ENCODE assay signal across 8 cellular contexts in genomic region chr14:105480807-105481801, GRCh38. TPM values are rescaled to one million over a fixed set of nuclear protein-coding genes. Genes with fewer than 3 reads are reported as not detected.
DNase-seq lines count a peak whose midpoint lies in the region; ATAC-seq and TF ChIP-seq lines count a peak whose summit lies in the region.

No MANE protein-coding gene starts in this region.

- ATAC-seq in SK-N-SH treated with all-trans-retinoic acid at 6 μM for 48 hours: peak; percentile 60
- peak; percentile 65 to 74 for ATAC-seq in activated naive CD4-positive, alpha-beta T cell treated with anti-CD3 and anti-CD28 coated beads, Interleukin-2, amount 50 U/mL, for 72 hours

- peaks cover 0 to 5% of the 10 kb centered on the region in 2 donors for H3K36me3 Mint-ChIP-seq in activated naive CD4-positive, alpha-beta T cell treated with anti-CD3 and anti-CD28 coated beads, Interleukin-2, amount 50 U/mL, for 72 hours

- H3K27ac ChIP-seq in ovary: peak overlapping the region in 1 of 2 donors; percentile 54
- H3K27ac ChIP-seq in thyroid gland: peak overlapping the region; percentile 90 to 97 (median 95)

- no peak for TF ChIP-seq POLR2A in NB4 (IDR thresholded peaks at IDR 0.05; ENCODE audit: extremely low read depth, insufficient read length)
- peak; percentile 55 for TF ChIP-seq POLR2A in ovary (IDR thresholded peaks at IDR 0.05)
- TF ChIP-seq POLR2A in thyroid gland (IDR thresholded peaks at IDR 0.05): peak in 1 of 2 donors; percentile 40

- H3K27me3 ChIP-seq in HAP-1 (ENCODE audit: low read depth): peaks cover 37% of the 10 kb centered on the region
- H3K27me3 ChIP-seq in ovary: no peaks in the 10 kb centered on the region
- H3K27me3 ChIP-seq in thyroid gland: no peaks in the 10 kb centered on the region

- peaks cover 16% of the 10 kb centered on the region for H3K4me1 ChIP-seq in HAP-1
- peaks cover 19% of the 10 kb centered on the region for H3K4me1 ChIP-seq in ovary (ENCODE audit: insufficient read depth)
- peaks cover 53 to 74% of the 10 kb centered on the region in 2 donors for H3K4me1 ChIP-seq in thyroid gland

- intact Hi-C loops in ovary (cut with DNase I): no loop called here
- intact Hi-C loops in thyroid gland (cut with DNase I): no loop called here

- H3K36me3 ChIP-seq in HAP-1 (replicated peaks) (no peaks in the 10 kb centered on the region), ovary (no peaks in the 10 kb centered on the region), thyroid gland (peaks cover 4 to 6% of the 10 kb centered on the region in 2 donors)

- H3K27ac Mint-ChIP-seq in activated naive CD4-positive, alpha-beta T cell treated with anti-CD3 and anti-CD28 coated beads, Interleukin-2, amount 50 U/mL, for 72 hours: peak overlapping the region; percentile 97 to 99

- in situ Hi-C loops in HAP-1 (cut with MboI; ENCODE audit: low sequenced_read_pairs): no loop called here

- H3K9me3 ChIP-seq in HAP-1 (no peaks in the 10 kb centered on the region), ovary (no peaks in the 10 kb centered on the region), thyroid gland (no peaks in the 10 kb centered on the region)

- TF ChIP-seq EP300 in ovary (IDR thresholded peaks at IDR 0.05): no peak

- WGBS in ovary, 3 donors: 0 to 1% (median 1%) methylated on average over 23 to 35 of the region's 35 CpGs
- WGBS in thyroid gland, 2 donors: 1 to 4% methylated on average over 7 to 12 of the region's 35 CpGs

- H3K4me3 ChIP-seq in HAP-1 (peak overlapping the region; percentile 27), NB4 (ENCODE audit: low read depth, low read length) (no peak overlapping the region), ovary (peak overlapping the region; percentile 38), thyroid gland (replicated peaks in 1 of 3) (peak overlapping the region in 1 of 3 donors; percentile 23)

- TF ChIP-seq CTCF in NB4 (IDR thresholded peaks at IDR 0.05; ENCODE audit: low read depth, low read length) (peak; percentile 90), ovary (IDR thresholded peaks at IDR 0.05) (peak; percentile 97 to 99 (median 98)), thyroid gland (IDR thresholded peaks at IDR 0.05) (peak; percentile 92 to 99 (median 99))

- DNase-seq in DMS79 treated with DMSO at 0.1 percent for 48 hours (lab: John Stamatoyannopoulos, UW): peak; percentile 95
- peak; percentile 77 to 93 for DNase-seq in HAP-1 (ENCODE audit: low spot score in 2 of 2)
- peak; percentile 84 for DNase-seq in NB4 (ENCODE audit: low read depth)
- DNase-seq in activated naive CD4-positive, alpha-beta T cell treated with anti-CD3 and anti-CD28 coated beads, Interleukin-2, amount 50 U/mL, for 72 hours (ENCODE audit: low spot score in 2 of 2): peak; percentile 90 to 99
- DNase-seq in glomerular visceral epithelial cell (ENCODE audit: extremely low spot score): peak; percentile 92
- DNase-seq in ovary: peak; percentile 81 to 95 (median 92)
- DNase-seq in thyroid gland: peak; percentile 90 to 91

- no peaks in the 10 kb centered on the region for H3K9me3 Mint-ChIP-seq in activated naive CD4-positive, alpha-beta T cell treated with anti-CD3 and anti-CD28 coated beads, Interleukin-2, amount 50 U/mL, for 72 hours

TF ChIP-seq in SK-N-SH treated with all-trans-retinoic acid at 6 μM for 48 hours, 23 proteins besides CTCF, POLR2A, EP300 and RAD21:
- TF ChIP-seq ZNF70 (CRISPR knock-in tag; IDR thresholded peaks at IDR 0.05) (peak; percentile 9; the same call in 1 of the 2 replicates), TSHZ2 (CRISPR knock-in tag; IDR thresholded peaks at IDR 0.05) (peak; percentile 58; the same call in 1 of the 2 replicates), ESRRG (CRISPR knock-in tag; IDR thresholded peaks at IDR 0.05) (no peak), ZNF8 (CRISPR knock-in tag; IDR thresholded peaks at IDR 0.05) (peak; percentile 67; the same call in 1 of the 2 replicates), ZFP30 (CRISPR knock-in tag; IDR thresholded peaks at IDR 0.05) (peak; percentile 30; the same call in 1 of the 2 replicates), PPARA (CRISPR knock-in tag; IDR thresholded peaks at IDR 0.05; ENCODE audit: borderline replicate concordance) (no peak), CSDC2 (CRISPR knock-in tag; IDR thresholded peaks at IDR 0.05) (peak; percentile 63), GLIS3 (CRISPR knock-in tag; IDR thresholded peaks at IDR 0.05) (peak; percentile 58; the same call in 1 of the 2 replicates), TCF4 (CRISPR knock-in tag; IDR thresholded peaks at IDR 0.05; ENCODE audit: borderline replicate concordance) (0 out of 2 replicates have a peak, but pooled peaks have one; percentile 47)
TF ChIP-seq in SK-N-SH treated with all-trans-retinoic acid at 6 μM for 48 hours: peak in this region for 7.

RNA-seq across cellular contexts. Expression of gene CRIP1, which starts 5.6 kb away (rescaled TPM):
- 100 to 1,000 TPM; 200 to 214 TPM for total RNA-seq in activated naive CD4-positive, alpha-beta T cell treated with anti-CD3 and anti-CD28 coated beads, Interleukin-2, amount 50 U/mL, for 72 hours
- total RNA-seq in ovary (10 to 100 TPM in 5 of 7 donors, 1 to 10 TPM in 2; 3.2 to 72.8 (median 26.4) TPM), thyroid gland (10 to 100 TPM in 3 of 4 donors, 1 to 10 TPM in 1; 6.0 to 30.8 (median 18.5) TPM)
- 100 to 1,000 TPM in 1 of 2 donors, 1 to 10 TPM in 1; 7.2 to 116 TPM for polyA plus RNA-seq in ovary

RNA-seq across cellular contexts. Expression of gene CRIP2, which starts 6.5 kb away (rescaled TPM):
- total RNA-seq in activated naive CD4-positive, alpha-beta T cell treated with anti-CD3 and anti-CD28 coated beads, Interleukin-2, amount 50 U/mL, for 72 hours: under 1 TPM; 0.27 to 0.34 TPM
- total RNA-seq in ovary (100 to 1,000 TPM in 1 of 7 donors, 10 to 100 TPM in 6; 21.3 to 242 (median 47.8) TPM), thyroid gland (100 to 1,000 TPM; 101 to 160 (median 136) TPM)
- polyA plus RNA-seq in ovary: 10 to 100 TPM in 1 of 2 donors, under 1 TPM in 1; 0.35 to 95.1 TPM

RNA-seq across cellular contexts. Expression of gene TEDC1, which starts 9.9 kb away (rescaled TPM):
- 10 to 100 TPM; 32.6 to 34.1 TPM for total RNA-seq in activated naive CD4-positive, alpha-beta T cell treated with anti-CD3 and anti-CD28 coated beads, Interleukin-2, amount 50 U/mL, for 72 hours
- 1 to 10 TPM; 2.6 to 8.2 (median 3.8) TPM for total RNA-seq in ovary
- 1 to 10 TPM in 1 of 2 donors, not detected in 1; 5.3 TPM for polyA plus RNA-seq in ovary
- total RNA-seq in thyroid gland: 10 to 100 TPM in 2 of 4 donors, 1 to 10 TPM in 2; 3.4 to 13.9 (median 8.5) TPM

RNA-seq across cellular contexts. Expression of gene TMEM121, which starts 45.3 kb away (rescaled TPM):
- total RNA-seq in activated naive CD4-positive, alpha-beta T cell treated with anti-CD3 and anti-CD28 coated beads, Interleukin-2, amount 50 U/mL, for 72 hours: 10 to 100 TPM in 1 of 2 donors, 1 to 10 TPM in 1; 2.2 to 10.2 TPM
- total RNA-seq in ovary (1 to 10 TPM; 3.3 to 9.0 (median 4.4) TPM), thyroid gland (10 to 100 TPM in 3 of 4 donors, 1 to 10 TPM in 1; 9.3 to 19.1 (median 15.2) TPM)
- polyA plus RNA-seq in ovary: 1 to 10 TPM in 1 of 2 donors, not detected in 1; 3.8 TPM

Comparison
In these comparisons a context has a peak if more than half of its experiments do, and no peak if none do; other contexts are left out.
1. RNA of gene CRIP2, which starts 6.5 kb away (total RNA-seq): 101 to 160 TPM in thyroid gland and 21.3 to 242 TPM in ovary; 0.27 to 0.34 TPM in activated naive CD4-positive, alpha-beta T cell treated with anti-CD3 and anti-CD28 coated beads, Interleukin-2, amount 50 U/mL, for 72 hours; every median in the first group is over 10 times any median in the second.
2. Peak in every context shown above with its lines, with median percentiles within 50 percentile points of each other: DNase-seq and CTCF ChIP-seq.